In genomic region chr10:23095966-23096813, GRCh38 we compare ENCODE assay signal across 8 cellular contexts. TPM values are rescaled to one million over a fixed set of nuclear protein-coding genes. Genes with fewer than 3 reads are reported as not detected.
DNase-seq lines count a peak whose midpoint lies in the region; ATAC-seq, FAIRE-seq and TF ChIP-seq lines count a peak whose summit lies in the region.

No MANE protein-coding gene starts in this region.

- TF ChIP-seq CTCF in DND-41 (IDR thresholded peaks at IDR 0.05; ENCODE audit: borderline replicate concordance, extremely low read depth, low read length, poor library complexity, severe bottlenecking) = peak; percentile 4
- no peak for TF ChIP-seq CTCF in bronchial epithelial cell (IDR thresholded peaks at IDR 0.05; ENCODE audit: insufficient read depth, low read length, severe bottlenecking)

- no peak for FAIRE-seq in bronchial epithelial cell (lab: Jason Lieb, UNC)

- peaks cover 27% of the 10 kb centered on the region for H3K4me1 ChIP-seq in DND-41 (ENCODE audit: insufficient read depth, low read length)
- H3K4me1 ChIP-seq in skeletal muscle tissue (ENCODE audit: control insufficient read depth in 3 of 3, insufficient read depth in 3 of 3, low read length in 3 of 3) = peaks cover 9 to 28% (median 14%) of the 10 kb centered on the region in 3 donors

- H4K20me1 ChIP-seq in DND-41 (ENCODE audit: insufficient read depth, low read length) = peaks cover 3% of the 10 kb centered on the region; the same call in 1 of the 2 replicates

- H3K79me2 ChIP-seq in DND-41 (ENCODE audit: insufficient read depth, low read length) = peaks cover 9% of the 10 kb centered on the region

- H3K9me3 ChIP-seq in DND-41 (ENCODE audit: insufficient read depth, low read length, severe bottlenecking) = no peaks in the 10 kb centered on the region
- no peaks in the 10 kb centered on the region for H3K9me3 ChIP-seq in skeletal muscle tissue (ENCODE audit: control insufficient read depth in 3 of 3, low read length in 3 of 3)

- peak overlapping the region; percentile 87 for H3K4me3 Mint-ChIP-seq in T-helper 2 cell treated with Interferon-gamma antibody and Interleukin-4, amounts not matched to agents 5 μg/mL and 100 μg/mL, for 36 hours
- H3K4me3 Mint-ChIP-seq in immature natural killer cell = peak overlapping the region; percentile 86 to 95 (median 92)

- peak overlapping the region; percentile 87 for H2AFZ ChIP-seq in DND-41 (ENCODE audit: low read depth, low read length)

- H3K27me3 Mint-ChIP-seq in T-helper 2 cell treated with Interferon-gamma antibody and Interleukin-4, amounts not matched to agents 5 μg/mL and 100 μg/mL, for 36 hours (ENCODE audit: low read depth) = peaks cover 11% of the 10 kb centered on the region
- peaks cover 2 to 3% (median 2%) of the 10 kb centered on the region in 3 donors for H3K27me3 Mint-ChIP-seq in immature natural killer cell (ENCODE audit: low read depth in 3 of 3)

- H3K4me3 ChIP-seq in DND-41 (ENCODE audit: low read depth in 1 of 2, low read length in 2 of 2) (peak overlapping the region; percentile 76 to 87), bronchial epithelial cell (ENCODE audit: low read depth, low read length) (peak overlapping the region; percentile 56), skeletal muscle tissue (ENCODE audit: low read length in 3 of 3) (peak overlapping the region; percentile 77 to 86 (median 77))

- H3K9ac ChIP-seq in DND-41 (ENCODE audit: low read depth, low read length) (peak overlapping the region; percentile 84), skeletal muscle tissue (ENCODE audit: low read depth in 1 of 3, low read length in 3 of 3) (peak overlapping the region; percentile 82 to 87 (median 86))

- H3K9me3 Mint-ChIP-seq in T-helper 2 cell treated with Interferon-gamma antibody and Interleukin-4, amounts not matched to agents 5 μg/mL and 100 μg/mL, for 36 hours = peaks cover 7% of the 10 kb centered on the region
- H3K9me3 Mint-ChIP-seq in immature natural killer cell = peaks cover 0 to 1% (median 0%) of the 10 kb centered on the region in 6 donors

- H3K27ac ChIP-seq in DND-41 (ENCODE audit: low read length) (peak overlapping the region; percentile 80), skeletal muscle tissue (ENCODE audit: low read depth, low read length) (peak overlapping the region; percentile 89)

- peak overlapping the region; percentile 89 for H3K4me2 ChIP-seq in DND-41 (ENCODE audit: insufficient read depth, low read length)

- H3K36me3 ChIP-seq in DND-41 (ENCODE audit: insufficient read depth, low read length) (no peaks in the 10 kb centered on the region), bronchial epithelial cell (ENCODE audit: control insufficient read depth, insufficient read depth, low read length) (no peaks in the 10 kb centered on the region), skeletal muscle tissue (ENCODE audit: control insufficient read depth in 3 of 3, insufficient read depth in 3 of 3, low read length in 3 of 3) (no peaks in the 10 kb centered on the region)

- H3K27me3 ChIP-seq in DND-41 (ENCODE audit: insufficient read depth, low read length, poor library complexity) = no peaks in the 10 kb centered on the region
- no peaks in the 10 kb centered on the region for H3K27me3 ChIP-seq in bronchial epithelial cell (ENCODE audit: control insufficient read depth, insufficient read depth, low read length)
- no peaks in the 10 kb centered on the region for H3K27me3 ChIP-seq in skeletal muscle tissue (ENCODE audit: control insufficient read depth in 3 of 3, insufficient read depth in 3 of 3, low read length in 3 of 3)

- H3K36me3 Mint-ChIP-seq in T-helper 2 cell treated with Interferon-gamma antibody and Interleukin-4, amounts not matched to agents 5 μg/mL and 100 μg/mL, for 36 hours (ENCODE audit: low read depth) = no peaks in the 10 kb centered on the region
- no peaks in the 10 kb centered on the region for H3K36me3 Mint-ChIP-seq in immature natural killer cell

- H3K27ac Mint-ChIP-seq in T-helper 2 cell treated with Interferon-gamma antibody and Interleukin-4, amounts not matched to agents 5 μg/mL and 100 μg/mL, for 36 hours = peak overlapping the region; percentile 75
- peak overlapping the region; percentile 62 to 90 (median 84) for H3K27ac Mint-ChIP-seq in immature natural killer cell

- peak; percentile 51 for DNase-seq in DND-41
- DNase-seq in T-helper 2 cell treated with Interferon-gamma antibody and Interleukin-4, amounts not matched to agents 5 μg/mL and 100 μg/mL, for 36 hours (ENCODE audit: low spot score) = peak; percentile 23
- DNase-seq in bronchial epithelial cell (ENCODE audit: low read depth) = peak; percentile 35
- peak; percentile 18 to 38 (median 26) for DNase-seq in immature natural killer cell
- no peak for DNase-seq in NCI-H524 (lab: John Stamatoyannopoulos, UW)

- ATAC-seq in DND-41 (ENCODE audit: insufficient read depth, low read depth) = peak; percentile 62
- ATAC-seq in GM19438 (IDR thresholded peaks at IDR 0.05; ENCODE audit: low read depth, unreplicated experiment) = peak; percentile 75
- peak; percentile 40 for ATAC-seq in HG03442 (IDR thresholded peaks at IDR 0.05; ENCODE audit: unreplicated experiment)

- peaks cover 30% of the 10 kb centered on the region for H3K4me1 Mint-ChIP-seq in T-helper 2 cell treated with Interferon-gamma antibody and Interleukin-4, amounts not matched to agents 5 μg/mL and 100 μg/mL, for 36 hours (ENCODE audit: low read depth)
- peaks cover 15 to 40% of the 10 kb centered on the region in 2 donors for H3K4me1 Mint-ChIP-seq in immature natural killer cell

RNA-seq across cellular contexts. Expression of gene MSRB2, which starts 0.8 kb away (rescaled TPM):
- total RNA-seq in bronchial epithelial cell = 11.1 and 13.7 TPM in 2 replicates
- 1 to 10 TPM; 8.4 to 9.3 (median 9.3) TPM for polyA plus RNA-seq in immature natural killer cell
- total RNA-seq in skeletal muscle tissue = 15.7 TPM

Comparison
In these comparisons a context has a peak if more than half of its experiments do, and no peak if none do; other contexts are left out.
1. DNase-seq: peak in DND-41 (single experiment), T-helper 2 cell treated with Interferon-gamma antibody and Interleukin-4, amounts not matched to agents 5 μg/mL and 100 μg/mL, for 36 hours (single experiment), bronchial epithelial cell (single experiment) and immature natural killer cell (3 of 3); none in NCI-H524 (0 of 2).
2. Peak in every context shown above with its lines, with median percentiles within 50 percentile points of each other: ATAC-seq and H3K4me3 ChIP-seq.